Comparison of ENCODE assay signal across 24 cellular contexts in the genomic region with DNA sequence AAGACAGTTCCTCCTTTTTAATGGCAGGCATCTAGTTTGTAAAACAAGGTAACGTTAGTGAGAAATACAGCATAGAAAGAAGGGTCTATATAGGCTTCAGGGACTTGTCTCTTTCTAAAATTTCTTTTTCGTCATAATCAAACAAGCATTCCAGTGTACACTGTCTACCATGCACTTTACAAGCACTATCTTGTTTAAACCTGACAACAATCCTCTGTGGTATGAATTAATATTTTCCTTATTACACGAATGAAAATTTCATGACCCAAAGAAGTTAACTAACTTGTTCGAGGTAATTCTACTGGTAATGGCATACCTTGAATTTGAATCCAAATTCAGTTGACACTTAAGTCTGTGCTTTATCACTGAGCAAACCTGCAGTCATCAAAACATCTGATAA.
"Had no signal": no experiment of that assay in that cellular context is flagged by ENCODE, and none has a peak within 500 bp of the region (broad histone marks: within the 10 kb centered on the region; RNA-seq: fewer than 3 reads in every experiment).

No MANE protein-coding gene starts in this region.

- H3K36me3 ChIP-seq: colonic mucosa, esophagus muscularis mucosa, gastrocnemius medialis, heart right ventricle, left lung, lower lobe of right lung had no signal

- ATAC-seq: effector memory CD8-positive, alpha-beta T cell; gastrocnemius medialis; heart right ventricle; left cardiac atrium; left lung; left ventricle myocardium superior; lower lobe of right lung; mucosa of descending colon; naive thymus-derived CD8-positive, alpha-beta T cell had no signal

- H3K27me3 ChIP-seq: colonic mucosa, esophagus muscularis mucosa, gastrocnemius medialis, heart right ventricle, left lung had no signal

- H3K36me3 Mint-ChIP-seq: memory B cell; naive B cell; naive thymus-derived CD8-positive, alpha-beta T cell had no signal

- H3K4me1 Mint-ChIP-seq: endodermal cell; memory B cell; naive B cell; naive thymus-derived CD8-positive, alpha-beta T cell had no signal

- H3K4me1 ChIP-seq: colonic mucosa, esophagus muscularis mucosa, gastrocnemius medialis, left lung, lower lobe of right lung had no signal

- H3K27me3 Mint-ChIP-seq: dendritic cell treated with granulocyte-macrophage colony-stimulating factor and Interleukin-4, amounts not matched to agents 40 ng/mL and 50 ng/mL, for 4 days; effector memory CD8-positive, alpha-beta T cell; naive B cell had no signal

- H3K9me3 ChIP-seq: colonic mucosa, esophagus muscularis mucosa, gastrocnemius medialis, heart right ventricle, left lung, lower lobe of right lung, mucosa of descending colon had no signal

- H3K27ac ChIP-seq: colonic mucosa, esophagus muscularis mucosa, gastrocnemius medialis, heart right ventricle, left lung, lower lobe of right lung had no signal

- H3K4me3 Mint-ChIP-seq: dendritic cell treated with granulocyte-macrophage colony-stimulating factor and Interleukin-4, amounts not matched to agents 40 ng/mL and 50 ng/mL, for 4 days; effector memory CD8-positive, alpha-beta T cell; endodermal cell; memory B cell; naive B cell; naive thymus-derived CD8-positive, alpha-beta T cell had no signal

- H3K4me3 ChIP-seq: colonic mucosa, esophagus muscularis mucosa, gastrocnemius medialis, heart right ventricle, left lung, lower lobe of right lung, mucosa of descending colon had no signal

- FAIRE-seq: endometrium had no signal

- H3K27ac Mint-ChIP-seq: dendritic cell treated with granulocyte-macrophage colony-stimulating factor and Interleukin-4, amounts not matched to agents 40 ng/mL and 50 ng/mL, for 4 days; effector memory CD8-positive, alpha-beta T cell; endodermal cell; memory B cell; naive B cell; naive thymus-derived CD8-positive, alpha-beta T cell had no signal

- DNase-seq: colonic mucosa; cortex of kidney; effector CD8-positive, alpha-beta T cell; effector memory CD8-positive, alpha-beta T cell; endodermal cell; foreskin melanocyte; gastrocnemius medialis; glutamatergic neuron; head of caudate nucleus; heart right ventricle; hippocampal formation; islet precursor cell; left cardiac atrium; left lung; left ventricle myocardium superior; lower lobe of right lung; mesendoderm; mucosa of descending colon; naive B cell; naive thymus-derived CD8-positive, alpha-beta T cell had no signal
